1 cellular context compared by ENCODE assay signal in the genomic region with DNA sequence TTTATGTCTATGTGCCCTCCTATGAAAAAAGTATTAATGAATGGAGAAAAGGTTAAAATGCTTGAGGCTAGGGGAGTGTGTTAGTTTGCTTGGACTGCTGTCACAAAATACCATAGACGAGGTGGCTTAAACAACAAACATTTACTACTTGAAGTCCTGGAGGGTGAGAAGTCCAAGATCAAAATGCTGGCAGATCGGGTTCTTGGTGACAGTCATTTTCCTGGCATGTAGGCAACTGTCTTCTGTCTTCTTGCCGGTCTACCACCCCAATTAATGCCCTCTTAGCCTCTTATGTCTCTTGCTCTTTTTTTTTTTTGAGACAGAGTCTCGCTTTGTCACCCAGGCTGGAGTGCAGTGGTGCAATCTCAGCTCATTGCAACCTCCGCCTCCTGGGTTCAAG.
A peak's percentile ranks its signal among the peaks of the same experiment; 100 is the strongest.
TF ChIP-seq lines count a peak whose summit lies in the region.

No MANE protein-coding gene starts in this region.

TF ChIP-seq in K562, 482 proteins besides CTCF, POLR2A, EP300 and RAD21:
- TF ChIP-seq POLR2AphosphoS5 (IDR thresholded peaks at IDR 0.05; ENCODE audit: control insufficient read depth, insufficient read depth, low read depth, low read length) (no peak), ZBTB1 (CRISPR knock-in tag; IDR thresholded peaks at IDR 0.05; ENCODE audit: borderline replicate concordance, low read depth) (no peak), RBFOX2 (IDR thresholded peaks at IDR 0.05; ENCODE audit: low read depth, low read length) (0 out of 2 replicates have a peak, but pooled peaks have one; percentile 18), RBM22 (IDR thresholded peaks at IDR 0.05; ENCODE audit: low read depth, low read length, poor library complexity, severe bottlenecking) (peak; percentile 31), RB1 (IDR thresholded peaks at IDR 0.05; ENCODE audit: low read depth) (no peak), POLR2B (IDR thresholded peaks at IDR 0.05; ENCODE audit: low read depth, partially characterized antibody) (peak; percentile 7), PCBP1 (IDR thresholded peaks at IDR 0.05; ENCODE audit: low read depth, low read length, poor library complexity, severe bottlenecking) (no peak)
- TF ChIP-seq, protein P1, sequence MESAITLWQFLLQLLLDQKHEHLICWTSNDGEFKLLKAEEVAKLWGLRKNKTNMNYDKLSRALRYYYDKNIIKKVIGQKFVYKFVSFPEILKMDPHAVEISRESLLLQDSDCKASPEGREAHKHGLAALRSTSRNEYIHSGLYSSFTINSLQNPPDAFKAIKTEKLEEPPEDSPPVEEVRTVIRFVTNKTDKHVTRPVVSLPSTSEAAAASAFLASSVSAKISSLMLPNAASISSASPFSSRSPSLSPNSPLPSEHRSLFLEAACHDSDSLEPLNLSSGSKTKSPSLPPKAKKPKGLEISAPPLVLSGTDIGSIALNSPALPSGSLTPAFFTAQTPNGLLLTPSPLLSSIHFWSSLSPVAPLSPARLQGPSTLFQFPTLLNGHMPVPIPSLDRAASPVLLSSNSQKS (CRISPR knock-in tag; IDR thresholded peaks at IDR 0.05) = no peak
